Comparison of ENCODE assay signal across 1 cellular context in genomic region chr9:94490465-94490864, GRCh38.
TF ChIP-seq lines count a peak whose summit lies in the region.

No MANE protein-coding gene starts in this region.

TF ChIP-seq in H1, 55 proteins besides CTCF, POLR2A, EP300 and RAD21:
- TF ChIP-seq RBBP5 (IDR thresholded peaks at IDR 0.05; ENCODE audit: borderline replicate concordance, low read depth, low read length) (no peak), SUZ12 (IDR thresholded peaks at IDR 0.05; ENCODE audit: low read length) (no peak), TCF12 (IDR thresholded peaks at IDR 0.05; ENCODE audit: low read depth, low read length) (no peak), ATF2 (IDR thresholded peaks at IDR 0.05; ENCODE audit: low read length) (no peak), PHF8 (conservative IDR thresholded peaks at IDR 0.05; ENCODE audit: low read depth, low read length) (no peak), NRF1 (IDR thresholded peaks at IDR 0.05; ENCODE audit: low read depth, low read length) (no peak), SIN3A (conservative IDR thresholded peaks at IDR 0.05 in 1 of 2, IDR thresholded peaks at IDR 0.05 in 1 of 2; ENCODE audit: low read depth in 1 of 2, low read length in 2 of 2) (no peak), CREB1 (IDR thresholded peaks at IDR 0.05) (no peak), ASH2L (IDR thresholded peaks at IDR 0.05; ENCODE audit: low read length) (no peak)
